In the genomic region with DNA sequence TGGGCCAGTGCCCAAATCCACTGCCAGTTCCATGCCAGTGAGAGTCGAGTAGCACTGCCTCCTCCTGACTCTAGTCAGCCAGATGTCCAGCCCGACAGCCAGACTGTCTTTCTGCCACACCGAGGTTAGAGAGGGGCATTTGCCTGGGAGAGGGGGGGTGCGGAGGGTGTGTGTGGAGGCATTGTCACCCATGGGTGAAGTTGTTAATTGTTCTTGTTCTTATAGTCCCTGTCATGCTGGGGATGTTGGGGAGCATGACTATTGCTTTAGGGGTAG, we compare ENCODE assay signal across 7 cellular contexts. TPM values are rescaled to one million over a fixed set of nuclear protein-coding genes. Genes with fewer than 3 reads are reported as not detected.
A peak's percentile ranks its signal among the peaks of the same experiment; 100 is the strongest.
DNase-seq lines count a peak whose midpoint lies in the region; ATAC-seq and TF ChIP-seq lines count a peak whose summit lies in the region.

No MANE protein-coding gene starts in this region.

- peak overlapping the region; percentile 92 for H3K4me3 Mint-ChIP-seq in activated T-helper 2 cell treated with anti-CD3 and anti-CD28 coated beads, Interferon-gamma antibody, Interleukin-2, Interleukin-4, amounts not matched to agents 10 μg/mL and 5 μg/mL and 100 μg/mL, durations not matched to agents 14 hours and 24 hours and 36 hours (ENCODE audit: low read depth)
- peak overlapping the region; percentile 93 for H3K4me3 Mint-ChIP-seq in stimulated activated effector memory CD8-positive, alpha-beta T cell treated with anti-CD3 and anti-CD28 coated beads, Interleukin-12 subunit alpha, Interleukin-12 subunit beta, amount 100 ng/mL, for 72 hours

- peaks cover 37% of the 10 kb centered on the region for H3K36me3 Mint-ChIP-seq in activated T-helper 2 cell treated with anti-CD3 and anti-CD28 coated beads, Interferon-gamma antibody, Interleukin-2, Interleukin-4, amounts not matched to agents 10 μg/mL and 5 μg/mL and 100 μg/mL, durations not matched to agents 14 hours and 24 hours and 36 hours (ENCODE audit: low read depth)
- H3K36me3 Mint-ChIP-seq in stimulated activated effector memory CD8-positive, alpha-beta T cell treated with anti-CD3 and anti-CD28 coated beads, Interleukin-12 subunit alpha, Interleukin-12 subunit beta, amount 100 ng/mL, for 72 hours = peaks cover 55% of the 10 kb centered on the region

- intact Hi-C loops in activated T-helper 2 cell treated with anti-CD3 and anti-CD28 coated beads, Interferon-gamma antibody, Interleukin-2, Interleukin-4, amounts not matched to agents 10 μg/mL and 5 μg/mL and 100 μg/mL, durations not matched to agents 14 hours and 24 hours and 36 hours (cut with micrococcal nuclease) = no loop called here

- H3K36me3 ChIP-seq in iPS-15b (ENCODE audit: control insufficient read depth, insufficient read depth, low read length) = peaks cover 24% of the 10 kb centered on the region

- no peaks in the 10 kb centered on the region for H3K27me3 ChIP-seq in iPS-15b (ENCODE audit: control insufficient read depth, insufficient read depth, low read length)

- CTCF ChIA-PET in HEK293T (lab: Yijun Ruan, JAX) = no interaction called here

- H3K9me3 ChIP-seq in iPS-15b (ENCODE audit: control insufficient read depth, insufficient read depth, low read length) = no peaks in the 10 kb centered on the region

- ATAC-seq in stimulated activated effector memory CD8-positive, alpha-beta T cell treated with anti-CD3 and anti-CD28 coated beads, Interleukin-12 subunit alpha, Interleukin-12 subunit beta, amount 100 ng/mL, for 72 hours = no peak
- ATAC-seq in HG03460 (IDR thresholded peaks at IDR 0.05; ENCODE audit: unreplicated experiment) (no peak), GM18861 (IDR thresholded peaks at IDR 0.05; ENCODE audit: unreplicated experiment) (no peak)

- POLR2A ChIA-PET in HEK293T (lab: Yijun Ruan, JAX) = interaction anchor here (1.4 to 3.0 kb wide), 2 partner anchors 13 to 62 kb away, joined by 4 to 15 read pairs; partner anchors contain the start of gene SPAG8

- no peak for TF ChIP-seq CTCF in HFF-Myc (IDR thresholded peaks at IDR 0.05; ENCODE audit: low read depth, low read length, missing control alignments)

- H3K9ac ChIP-seq in iPS-15b (ENCODE audit: low read depth, low read length) = no peak overlapping the region

- H3K4me3 ChIP-seq in HFF-Myc (replicated peaks; ENCODE audit: low read depth, low read length) (peak overlapping the region; percentile 93), iPS-15b (ENCODE audit: low read depth, low read length) (peak overlapping the region; percentile 97)

- H3K4me1 ChIP-seq in iPS-15b (ENCODE audit: control insufficient read depth, insufficient read depth, low read length) = peaks cover 11% of the 10 kb centered on the region

- peaks cover 30% of the 10 kb centered on the region for H3K4me1 Mint-ChIP-seq in activated T-helper 2 cell treated with anti-CD3 and anti-CD28 coated beads, Interferon-gamma antibody, Interleukin-2, Interleukin-4, amounts not matched to agents 10 μg/mL and 5 μg/mL and 100 μg/mL, durations not matched to agents 14 hours and 24 hours and 36 hours (ENCODE audit: low read depth)
- peaks cover 36% of the 10 kb centered on the region for H3K4me1 Mint-ChIP-seq in stimulated activated effector memory CD8-positive, alpha-beta T cell treated with anti-CD3 and anti-CD28 coated beads, Interleukin-12 subunit alpha, Interleukin-12 subunit beta, amount 100 ng/mL, for 72 hours

- DNase-seq in HFF-Myc (ENCODE audit: extremely low read depth, low read depth) (no peak), HEK293T (ENCODE audit: extremely low spot score) (no peak)
- no peak for DNase-seq in activated T-helper 2 cell treated with anti-CD3 and anti-CD28 coated beads, Interferon-gamma antibody, Interleukin-2, Interleukin-4, amounts not matched to agents 10 μg/mL and 5 μg/mL and 100 μg/mL, durations not matched to agents 14 hours and 24 hours and 36 hours (ENCODE audit: low spot score)
- no peak for DNase-seq in stimulated activated effector memory CD8-positive, alpha-beta T cell treated with anti-CD3 and anti-CD28 coated beads, Interleukin-12 subunit alpha, Interleukin-12 subunit beta, amount 100 ng/mL, for 72 hours (ENCODE audit: low spot score in 2 of 2)

- no peaks in the 10 kb centered on the region for H3K27me3 Mint-ChIP-seq in activated T-helper 2 cell treated with anti-CD3 and anti-CD28 coated beads, Interferon-gamma antibody, Interleukin-2, Interleukin-4, amounts not matched to agents 10 μg/mL and 5 μg/mL and 100 μg/mL, durations not matched to agents 14 hours and 24 hours and 36 hours (ENCODE audit: low read depth)

- no peaks in the 10 kb centered on the region for H3K9me3 Mint-ChIP-seq in activated T-helper 2 cell treated with anti-CD3 and anti-CD28 coated beads, Interferon-gamma antibody, Interleukin-2, Interleukin-4, amounts not matched to agents 10 μg/mL and 5 μg/mL and 100 μg/mL, durations not matched to agents 14 hours and 24 hours and 36 hours
- H3K9me3 Mint-ChIP-seq in stimulated activated effector memory CD8-positive, alpha-beta T cell treated with anti-CD3 and anti-CD28 coated beads, Interleukin-12 subunit alpha, Interleukin-12 subunit beta, amount 100 ng/mL, for 72 hours = no peaks in the 10 kb centered on the region

- H3K27ac Mint-ChIP-seq in activated T-helper 2 cell treated with anti-CD3 and anti-CD28 coated beads, Interferon-gamma antibody, Interleukin-2, Interleukin-4, amounts not matched to agents 10 μg/mL and 5 μg/mL and 100 μg/mL, durations not matched to agents 14 hours and 24 hours and 36 hours = peak overlapping the region; percentile 82
- peak overlapping the region; percentile 93 for H3K27ac Mint-ChIP-seq in stimulated activated effector memory CD8-positive, alpha-beta T cell treated with anti-CD3 and anti-CD28 coated beads, Interleukin-12 subunit alpha, Interleukin-12 subunit beta, amount 100 ng/mL, for 72 hours

TF ChIP-seq in HEK293T, 16 proteins besides CTCF, POLR2A, EP300 and RAD21:
- no peak for TF ChIP-seq L3MBTL2 (conservative IDR thresholded peaks at IDR 0.05)

RNA-seq across cellular contexts. Expression of gene RGP1, which starts 1.1 kb away (rescaled TPM):
- total RNA-seq in activated T-helper 2 cell treated with anti-CD3 and anti-CD28 coated beads, Interferon-gamma antibody, Interleukin-2, Interleukin-4, amounts not matched to agents 10 μg/mL and 5 μg/mL and 100 μg/mL, durations not matched to agents 14 hours and 24 hours and 36 hours = 17.0 and 17.1 TPM in 2 replicates

RNA-seq across cellular contexts. Expression of gene GBA2, which starts 1.2 kb away (rescaled TPM):
- 54.0 and 57.0 TPM in 2 replicates for total RNA-seq in activated T-helper 2 cell treated with anti-CD3 and anti-CD28 coated beads, Interferon-gamma antibody, Interleukin-2, Interleukin-4, amounts not matched to agents 10 μg/mL and 5 μg/mL and 100 μg/mL, durations not matched to agents 14 hours and 24 hours and 36 hours

RNA-seq across cellular contexts. Expression of gene MSMP, which starts 3.9 kb away (rescaled TPM):
- 0.37 and 0.41 TPM in 2 replicates for total RNA-seq in activated T-helper 2 cell treated with anti-CD3 and anti-CD28 coated beads, Interferon-gamma antibody, Interleukin-2, Interleukin-4, amounts not matched to agents 10 μg/mL and 5 μg/mL and 100 μg/mL, durations not matched to agents 14 hours and 24 hours and 36 hours

RNA-seq across cellular contexts. Expression of gene CREB3, which starts 17.7 kb away (rescaled TPM):
- total RNA-seq in activated T-helper 2 cell treated with anti-CD3 and anti-CD28 coated beads, Interferon-gamma antibody, Interleukin-2, Interleukin-4, amounts not matched to agents 10 μg/mL and 5 μg/mL and 100 μg/mL, durations not matched to agents 14 hours and 24 hours and 36 hours = 34.3 and 34.5 TPM in 2 replicates

RNA-seq across cellular contexts. Expression of gene TLN1, which starts 18.2 kb away (rescaled TPM):
- 253 and 267 TPM in 2 replicates for total RNA-seq in activated T-helper 2 cell treated with anti-CD3 and anti-CD28 coated beads, Interferon-gamma antibody, Interleukin-2, Interleukin-4, amounts not matched to agents 10 μg/mL and 5 μg/mL and 100 μg/mL, durations not matched to agents 14 hours and 24 hours and 36 hours
